ENCODE assay signal across 17 cellular contexts in the genomic region with DNA sequence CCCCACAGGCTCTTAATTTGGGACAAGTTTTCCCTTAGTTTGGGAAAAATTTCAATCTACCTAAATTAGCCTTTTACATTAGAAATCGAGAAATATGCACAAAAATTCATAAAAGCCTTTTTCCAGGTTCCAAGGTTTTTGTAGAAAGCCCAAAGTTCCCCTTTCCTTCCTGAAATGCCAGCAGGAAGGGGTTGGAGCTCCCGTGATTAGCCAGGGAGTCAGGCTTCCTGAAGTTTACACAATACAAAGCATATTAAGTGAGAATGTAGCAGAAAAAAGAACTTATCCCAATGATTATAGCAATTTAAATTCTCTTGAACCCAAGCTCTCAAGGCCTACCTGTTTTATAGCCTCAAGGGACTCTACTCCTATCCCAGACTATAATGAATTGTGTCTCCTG.
"Had no signal": no experiment of that assay in that cellular context is flagged by ENCODE, and none has a peak within 500 bp of the region (broad histone marks: within the 10 kb centered on the region; RNA-seq: fewer than 3 reads in every experiment).

No MANE protein-coding gene starts in this region.

- H3K9me3 ChIP-seq: ascending aorta, breast epithelium, psoas muscle, transverse colon had no signal

- H3K27me3 ChIP-seq: ascending aorta, breast epithelium, transverse colon had no signal

- H3K9me3 Mint-ChIP-seq: activated CD4-positive, alpha-beta T cell treated with anti-CD3 and anti-CD28 coated beads, Interleukin-2, amount 10 ng/mL, durations not matched to agents 24 days and 14 days; activated T-helper 1 cell treated with anti-CD3 and anti-CD28 coated beads, Interleukin-12 subunit alpha, Interleukin-12 subunit beta, Interleukin-2, Interleukin-4 antibody, amounts not matched to agents 30 ng/mL and 10 ng/mL and 1 ng/mL, durations not matched to agents 14 hours and 24 hours and 36 hours; mesothelial cell of epicardium had no signal

- H3K27ac Mint-ChIP-seq: activated CD4-positive, alpha-beta T cell treated with anti-CD3 and anti-CD28 coated beads, Interleukin-2, amount 10 ng/mL, durations not matched to agents 24 days and 14 days; activated T-helper 1 cell treated with anti-CD3 and anti-CD28 coated beads, Interleukin-12 subunit alpha, Interleukin-12 subunit beta, Interleukin-2, Interleukin-4 antibody, amounts not matched to agents 30 ng/mL and 10 ng/mL and 1 ng/mL, durations not matched to agents 14 hours and 24 hours and 36 hours; mesothelial cell of epicardium; stimulated activated naive B cell treated with anti-CD40 and anti-IgM and Interleukin-4, amounts not matched to agents 10 μg/mL and 1 μg/mL and 100 μg/mL, for 72 hours had no signal

- H3K4me3 ChIP-seq: ascending aorta, breast epithelium, psoas muscle, transverse colon had no signal

- H3K4me3 Mint-ChIP-seq: activated CD4-positive, alpha-beta T cell treated with anti-CD3 and anti-CD28 coated beads, Interleukin-2, amount 10 ng/mL, durations not matched to agents 24 days and 14 days; activated T-helper 1 cell treated with anti-CD3 and anti-CD28 coated beads, Interleukin-12 subunit alpha, Interleukin-12 subunit beta, Interleukin-2, Interleukin-4 antibody, amounts not matched to agents 30 ng/mL and 10 ng/mL and 1 ng/mL, durations not matched to agents 14 hours and 24 hours and 36 hours; mesothelial cell of epicardium; stimulated activated naive B cell treated with anti-CD40 and anti-IgM and Interleukin-4, amounts not matched to agents 10 μg/mL and 1 μg/mL and 100 μg/mL, for 72 hours had no signal

- H3K27me3 Mint-ChIP-seq: activated CD4-positive, alpha-beta T cell treated with anti-CD3 and anti-CD28 coated beads, Interleukin-2, amount 10 ng/mL, durations not matched to agents 24 days and 14 days; stimulated activated naive B cell treated with anti-CD40 and anti-IgM and Interleukin-4, amounts not matched to agents 10 μg/mL and 1 μg/mL and 100 μg/mL, for 72 hours had no signal

- DNase-seq: activated CD4-positive, alpha-beta T cell treated with anti-CD3 and anti-CD28 coated beads, Interleukin-2, amount 10 ng/mL, durations not matched to agents 24 days and 14 days; activated CD4-positive, CD25-positive, alpha-beta regulatory T cell; activated CD8-positive, alpha-beta memory T cell treated with anti-CD3 and anti-CD28 coated beads for 24 hours; activated naive CD4-positive, alpha-beta T cell; cerebellar nuclear complex; head of caudate nucleus; kidney glomerular epithelial cell; psoas muscle; stimulated activated CD4-positive, alpha-beta T cell treated with anti-CD3 and anti-CD28 coated beads, Interleukin-12 subunit alpha, Interleukin-12 subunit beta, amount 100 ng/mL, for 4 hours; stimulated activated naive B cell treated with anti-CD40 and anti-IgM and Interleukin-4, amounts not matched to agents 10 μg/mL and 1 μg/mL and 100 μg/mL, for 72 hours; T-helper 2 cell; transverse colon had no signal

- ATAC-seq: psoas muscle, sciatic nerve had no signal

- H3K36me3 ChIP-seq: breast epithelium, transverse colon had no signal

- H3K27ac ChIP-seq: psoas muscle, transverse colon had no signal
